ENCODE assay signal across 14 cellular contexts in genomic region chr3:170338690-170339340, GRCh38. TPM values are rescaled to one million over a fixed set of nuclear protein-coding genes. Genes with fewer than 3 reads are reported as not detected.
DNase-seq lines count a peak whose midpoint lies in the region; ATAC-seq and TF ChIP-seq lines count a peak whose summit lies in the region.
"Had no signal": no experiment of that assay in that cellular context is flagged by ENCODE, and none has a peak within 500 bp of the region (broad histone marks: within the 10 kb centered on the region; RNA-seq: fewer than 3 reads in every experiment).

No MANE protein-coding gene starts in this region.

- H3K4me1 ChIP-seq in HEK293 (ENCODE audit: control insufficient read depth, insufficient read depth, low read length): no peaks in the 10 kb centered on the region
- H3K4me1 ChIP-seq in endodermal cell (ENCODE audit: control insufficient read depth, insufficient read depth, low read length): no peaks in the 10 kb centered on the region

- H3K27ac ChIP-seq in HEK293 (ENCODE audit: extremely low read depth, low read depth, low read length): no peak overlapping the region
- H3K27ac ChIP-seq in endodermal cell (ENCODE audit: low read depth, low read length): no peak overlapping the region

- POLR2A ChIA-PET in HEK293 (lab: Yijun Ruan, JAX): no interaction called here

- H3K27ac Mint-ChIP-seq in activated T-cell treated with anti-CD3 and anti-CD28 coated beads, Interleukin-2, amount 50 U/mL, for 72 hours: peak overlapping the region; percentile 24
- H3K27ac Mint-ChIP-seq in endodermal cell: no peak overlapping the region
- H3K27ac Mint-ChIP-seq: B cell; CD4-positive, alpha-beta T cell had no signal

- H3K4me3 Mint-ChIP-seq in activated T-cell treated with anti-CD3 and anti-CD28 coated beads, Interleukin-2, amount 50 U/mL, for 72 hours: no peak overlapping the region
- no peak overlapping the region for H3K4me3 Mint-ChIP-seq in endodermal cell
- H3K4me3 Mint-ChIP-seq: B cell; CD4-positive, alpha-beta T cell had no signal

- H3K9me3 Mint-ChIP-seq in activated T-cell treated with anti-CD3 and anti-CD28 coated beads, Interleukin-2, amount 50 U/mL, for 72 hours: peaks cover 5 to 6% of the 10 kb centered on the region in 2 donors
- H3K9me3 Mint-ChIP-seq in endodermal cell: peaks cover 68% of the 10 kb centered on the region

- H3K36me3 ChIP-seq in HEK293 (ENCODE audit: control insufficient read depth in 2 of 2, insufficient read depth in 1 of 2, low read length in 2 of 2) (no peaks in the 10 kb centered on the region), endodermal cell (ENCODE audit: control insufficient read depth, insufficient read depth, low read length) (no peaks in the 10 kb centered on the region)

- H3K27me3 Mint-ChIP-seq in activated T-cell treated with anti-CD3 and anti-CD28 coated beads, Interleukin-2, amount 50 U/mL, for 72 hours (ENCODE audit: low read depth): no peaks in the 10 kb centered on the region
- H3K27me3 Mint-ChIP-seq in endodermal cell (ENCODE audit: insufficient read depth): no peaks in the 10 kb centered on the region
- H3K27me3 Mint-ChIP-seq: B cell; CD4-positive, alpha-beta T cell had no signal

- H3K4me3 ChIP-seq in HEK293 (ENCODE audit: low read depth, low read length) (no peak overlapping the region), endodermal cell (ENCODE audit: low read length) (peak overlapping the region; percentile 38)

- H3K9me3 ChIP-seq in HEK293 (ENCODE audit: control insufficient read depth, insufficient read depth, low read depth, low read length): no peaks in the 10 kb centered on the region
- peaks cover 60% of the 10 kb centered on the region for H3K9me3 ChIP-seq in endodermal cell (ENCODE audit: control insufficient read depth, low read length)

- CTCF ChIA-PET in HEK293 (lab: Yijun Ruan, JAX): interaction anchor here (0.7 to 1.1 kb wide), 2 partner anchors 15 to 30 kb away, joined by 3 to 4 read pairs; no protein-coding TSS in a partner anchor

- WGBS in endodermal cell (ENCODE audit: insufficient coverage in 1 of 2, insufficient read length in 1 of 2), 2 experiments: 78 to 84% methylated on average over 1 of the region's 1 CpG

- peaks cover 0 to 4% of the 10 kb centered on the region in 2 donors for H3K36me3 Mint-ChIP-seq in activated T-cell treated with anti-CD3 and anti-CD28 coated beads, Interleukin-2, amount 50 U/mL, for 72 hours (ENCODE audit: insufficient read depth in 2 of 2)
- H3K36me3 Mint-ChIP-seq in endodermal cell (ENCODE audit: low read depth): peaks cover 3% of the 10 kb centered on the region

- no peak for DNase-seq in activated T-cell treated with anti-CD3 and anti-CD28 coated beads, Interleukin-2, amount 50 U/mL, for 72 hours
- no peak for DNase-seq in activated T-cell treated with anti-CD3 and anti-CD28 coated beads, Interleukin-2, amount 50 U/mL, for 1 hour
- no peak for DNase-seq in endodermal cell
- DNase-seq in stimulated activated CD4-positive, alpha-beta T cell treated with anti-CD3 and anti-CD28 coated beads, Interleukin-4, amount 100 ng/mL, for 4 hours: no peak
- DNase-seq in amniotic stem cell (lab: John Stamatoyannopoulos, UW): no peak
- no peak for DNase-seq in NCI-H69 (lab: John Stamatoyannopoulos, UW)
- DNase-seq: C1 segment of cervical spinal cord; Calu3; CD4-positive, alpha-beta T cell; DMS153; H7; Karpas-422 had no signal

- no peak for TF ChIP-seq CTCF in HEK293 (tag by site-specific recombination; IDR thresholded peaks at IDR 0.05)
- no peak for TF ChIP-seq CTCF in endodermal cell (conservative IDR thresholded peaks at IDR 0.05)

- H3K9ac ChIP-seq in endodermal cell (ENCODE audit: extremely low read depth, low read length, poor library complexity, severe bottlenecking): no peak overlapping the region

- H3K27me3 ChIP-seq in endodermal cell (ENCODE audit: control insufficient read depth, insufficient read depth, low read length, poor library complexity, severe bottlenecking): no peaks in the 10 kb centered on the region

- no peak for ATAC-seq in activated T-cell treated with anti-CD3 and anti-CD28 coated beads, Interleukin-2, amount 50 U/mL, for 72 hours (replicated peaks in 1 of 2)

- no peaks in the 10 kb centered on the region for H3K4me1 Mint-ChIP-seq in activated T-cell treated with anti-CD3 and anti-CD28 coated beads, Interleukin-2, amount 50 U/mL, for 72 hours (ENCODE audit: low read depth)
- no peaks in the 10 kb centered on the region for H3K4me1 Mint-ChIP-seq in endodermal cell
- H3K4me1 Mint-ChIP-seq: B cell had no signal

TF ChIP-seq in HEK293, 187 proteins besides CTCF, POLR2A, EP300 and RAD21:
- no peak for TF ChIP-seq KLF9 (tag by site-specific recombination; IDR thresholded peaks at IDR 0.05; ENCODE audit: low read depth)
- TF ChIP-seq ZNF391 (tag by site-specific recombination; IDR thresholded peaks at IDR 0.05; ENCODE audit: borderline replicate concordance, low read depth): no peak
- peak; percentile 92 for TF ChIP-seq ZNF280D (tag by site-specific recombination; IDR thresholded peaks at IDR 0.05)
- TF ChIP-seq TRIM28 (IDR thresholded peaks at IDR 0.05; ENCODE audit: borderline replicate concordance, low read length): peak; percentile 100
- TF ChIP-seq ZNF658 (tag by site-specific recombination; IDR thresholded peaks at IDR 0.05): no peak
- TF ChIP-seq ZNF626 (tag by site-specific recombination; IDR thresholded peaks at IDR 0.05): 0 out of 2 replicates have a peak, but pooled peaks have one; percentile 38
- TF ChIP-seq SP2 (tag by site-specific recombination; IDR thresholded peaks at IDR 0.05): no peak
- TF ChIP-seq SETDB1 (IDR thresholded peaks at IDR 0.05; ENCODE audit: insufficient read length, low read length): peak; percentile 100

RNA-seq across cellular contexts. Expression of gene SKIL, which starts 18.7 kb away (rescaled TPM):
- total RNA-seq in activated T-cell treated with anti-CD3 and anti-CD28 coated beads, Interleukin-2, amount 50 U/mL, for 72 hours: 10 to 100 TPM; 36.2 to 37.3 TPM
- 100 to 1,000 TPM; 147 to 174 TPM for total RNA-seq in endodermal cell
- polyA plus RNA-seq in endodermal cell (2013, experiment 1 of 2): 66.6 TPM
- 78.0 TPM for polyA plus RNA-seq in endodermal cell (2013, experiment 2 of 2)
